ENCODE assay signal across 8 cellular contexts in genomic region chr1:150874455-150875196, GRCh38. TPM values are rescaled to one million over a fixed set of nuclear protein-coding genes. Genes with fewer than 3 reads are reported as not detected.
DNase-seq lines count a peak whose midpoint lies in the region; ATAC-seq and TF ChIP-seq lines count a peak whose summit lies in the region.
"Had no signal": no experiment of that assay in that cellular context is flagged by ENCODE, and none has a peak within 500 bp of the region (broad histone marks: within the 10 kb centered on the region; RNA-seq: fewer than 3 reads in every experiment).

No MANE protein-coding gene starts in this region.

- H3K4me1 ChIP-seq in iPS-20b (ENCODE audit: insufficient read depth, low read length) = peaks cover 6% of the 10 kb centered on the region; the same call in 1 of the 2 replicates

- H3K4me3 Mint-ChIP-seq in activated CD8-positive, alpha-beta T cell treated with anti-CD3 and anti-CD28 coated beads for 36 hours = peak overlapping the region; percentile 87
- peak overlapping the region; percentile 85 to 97 for H3K4me3 Mint-ChIP-seq in stimulated activated naive CD8-positive, alpha-beta T cell treated with anti-CD3 and anti-CD28 coated beads, Interleukin-15, amount 100 ng/mL, for 72 hours

- ATAC-seq in activated CD8-positive, alpha-beta T cell treated with anti-CD3 and anti-CD28 coated beads for 36 hours = no peak
- ATAC-seq in stimulated activated naive CD8-positive, alpha-beta T cell treated with anti-CD3 and anti-CD28 coated beads, Interleukin-15, amount 100 ng/mL, for 72 hours = no peak

- CTCF ChIA-PET in activated CD8-positive, alpha-beta T cell treated with anti-CD3 and anti-CD28 coated beads for 36 hours (lab: Charles Lee) = interaction anchor here (0.7 to 2.2 kb wide), 3 partner anchors 16 to 281 kb away, joined by 3 to 11 read pairs (median 3); no protein-coding TSS in a partner anchor

- H3K27ac ChIP-seq in iPS-20b (ENCODE audit: low read length) = no peak overlapping the region

- WGBS in lower leg skin, 2 donors = 27 to 29% methylated on average over 7 of the region's 7 CpGs

- peaks cover 6% of the 10 kb centered on the region; the same call in 1 of the 2 replicates for H3K36me3 ChIP-seq in iPS-20b (ENCODE audit: insufficient read depth, low read depth, low read length)

- H3K4me1 Mint-ChIP-seq in activated CD8-positive, alpha-beta T cell treated with anti-CD3 and anti-CD28 coated beads for 36 hours (ENCODE audit: low read depth) = peaks cover 30% of the 10 kb centered on the region
- peaks cover 44% of the 10 kb centered on the region for H3K4me1 Mint-ChIP-seq in stimulated activated naive CD8-positive, alpha-beta T cell treated with anti-CD3 and anti-CD28 coated beads, Interleukin-15, amount 100 ng/mL, for 72 hours

- no peaks in the 10 kb centered on the region for H3K27me3 Mint-ChIP-seq in activated CD8-positive, alpha-beta T cell treated with anti-CD3 and anti-CD28 coated beads for 36 hours
- no peaks in the 10 kb centered on the region for H3K27me3 Mint-ChIP-seq in stimulated activated naive CD8-positive, alpha-beta T cell treated with anti-CD3 and anti-CD28 coated beads, Interleukin-15, amount 100 ng/mL, for 72 hours

- POLR2A ChIA-PET in activated CD8-positive, alpha-beta T cell treated with anti-CD3 and anti-CD28 coated beads for 36 hours (lab: Charles Lee) = no interaction called here

- peaks cover 29% of the 10 kb centered on the region for H3K36me3 Mint-ChIP-seq in activated CD8-positive, alpha-beta T cell treated with anti-CD3 and anti-CD28 coated beads for 36 hours (ENCODE audit: low read depth)

- H3K27ac Mint-ChIP-seq in activated CD8-positive, alpha-beta T cell treated with anti-CD3 and anti-CD28 coated beads for 36 hours = peak overlapping the region; percentile 92
- H3K27ac Mint-ChIP-seq in stimulated activated naive CD8-positive, alpha-beta T cell treated with anti-CD3 and anti-CD28 coated beads, Interleukin-15, amount 100 ng/mL, for 72 hours = peak overlapping the region; percentile 13 to 71

- no peak for TF ChIP-seq CTCF in HFF-Myc (IDR thresholded peaks at IDR 0.05; ENCODE audit: low read depth, low read length, missing control alignments)
- TF ChIP-seq CTCF in activated CD8-positive, alpha-beta T cell treated with anti-CD3 and anti-CD28 coated beads for 36 hours (IDR thresholded peaks at IDR 0.05) = no peak
- TF ChIP-seq CTCF in lower leg skin (IDR thresholded peaks at IDR 0.05) = no peak

- intact Hi-C loops in activated CD8-positive, alpha-beta T cell treated with anti-CD3 and anti-CD28 coated beads for 36 hours (cut with micrococcal nuclease) = loop anchor here (5.0 kb wide), 1 partner anchor 48 kb away; no protein-coding TSS in a partner anchor
- intact Hi-C loops in lower leg skin (cut with DNase I; ENCODE audit: low total_unique reads) = no loop called here

- no peaks in the 10 kb centered on the region for H3K9me3 Mint-ChIP-seq in activated CD8-positive, alpha-beta T cell treated with anti-CD3 and anti-CD28 coated beads for 36 hours
- H3K9me3 Mint-ChIP-seq in stimulated activated naive CD8-positive, alpha-beta T cell treated with anti-CD3 and anti-CD28 coated beads, Interleukin-15, amount 100 ng/mL, for 72 hours = no peaks in the 10 kb centered on the region

- no peaks in the 10 kb centered on the region for H3K9me3 ChIP-seq in iPS-20b (ENCODE audit: insufficient read depth, low read depth, low read length)

- H3K27me3 ChIP-seq in iPS-20b (ENCODE audit: insufficient read depth, low read length) = no peaks in the 10 kb centered on the region

- peak overlapping the region; percentile 80; the same call in 1 of the 2 replicates for H3K9ac ChIP-seq in iPS-20b (ENCODE audit: low read depth, low read length)

- peak overlapping the region; percentile 65 for H3K4me3 ChIP-seq in HFF-Myc (replicated peaks; ENCODE audit: low read depth, low read length)
- peak overlapping the region; percentile 90 for H3K4me3 ChIP-seq in iPS-20b (ENCODE audit: low read length)
- no peak overlapping the region for H3K4me3 ChIP-seq in lower leg skin (ENCODE audit: low read depth, poor library complexity, severe bottlenecking)

- TF ChIP-seq POLR2A in lower leg skin (IDR thresholded peaks at IDR 0.05) = no peak

- DNase-seq in HFF-Myc (ENCODE audit: extremely low read depth, low read depth) (no peak), lower leg skin (ENCODE audit: low spot score in 2 of 2) (no peak), UCSD-AML1 (lab: John Stamatoyannopoulos, UW; ENCODE audit: unreplicated experiment) (no peak), SK-N-DZ (ENCODE audit: low spot score) (no peak)
- DNase-seq in activated CD8-positive, alpha-beta T cell treated with anti-CD3 and anti-CD28 coated beads for 36 hours = no peak
- DNase-seq in stimulated activated naive CD8-positive, alpha-beta T cell treated with anti-CD3 and anti-CD28 coated beads, Interleukin-15, amount 100 ng/mL, for 72 hours = no peak
- DNase-seq: effector CD4-positive, alpha-beta T cell had no signal

RNA-seq across cellular contexts. Expression of gene ARNT, which starts 1.8 kb away (rescaled TPM):
- 10 to 100 TPM; 42.3 to 43.0 TPM for total RNA-seq in activated CD8-positive, alpha-beta T cell treated with anti-CD3 and anti-CD28 coated beads for 36 hours
- 10 to 100 TPM; 32.8 to 50.8 (median 45.0) TPM for total RNA-seq in lower leg skin
- polyA plus RNA-seq in SK-N-DZ (2014; cell fraction: cytosol; rRNA removed) = 28.3 and 32.8 TPM in 2 replicates
- 24.8 and 35.0 TPM in 2 replicates for polyA plus RNA-seq in SK-N-DZ (2014; cell fraction: nucleus; rRNA removed)

RNA-seq across cellular contexts. Expression of gene CTXND2, which starts 12.3 kb away (rescaled TPM):
- total RNA-seq in activated CD8-positive, alpha-beta T cell treated with anti-CD3 and anti-CD28 coated beads for 36 hours = not detected
- not detected for total RNA-seq in lower leg skin
- polyA plus RNA-seq in SK-N-DZ (2014; cell fraction: cytosol; rRNA removed) = not detected in 2 replicates
- not detected in 2 replicates for polyA plus RNA-seq in SK-N-DZ (2014; cell fraction: nucleus; rRNA removed)

RNA-seq across cellular contexts. Expression of gene SETDB1, which starts 51.5 kb away (rescaled TPM):
- total RNA-seq in activated CD8-positive, alpha-beta T cell treated with anti-CD3 and anti-CD28 coated beads for 36 hours = 10 to 100 TPM; 45.1 to 52.3 TPM
- 10 to 100 TPM; 23.5 to 38.1 (median 32.8) TPM for total RNA-seq in lower leg skin
- polyA plus RNA-seq in SK-N-DZ (2014; cell fraction: cytosol; rRNA removed) = 71.4 and 101 TPM in 2 replicates
- polyA plus RNA-seq in SK-N-DZ (2014; cell fraction: nucleus; rRNA removed) = 110 and 112 TPM in 2 replicates
